ENCODE assay signal across 16 cellular contexts in genomic region chr6:2899596-2899995, GRCh38. TPM values are rescaled to one million over a fixed set of nuclear protein-coding genes. Genes with fewer than 3 reads are reported as not detected.
DNase-seq lines count a peak whose midpoint lies in the region; ATAC-seq, FAIRE-seq and TF ChIP-seq lines count a peak whose summit lies in the region.
"Had no signal": no experiment of that assay in that cellular context is flagged by ENCODE, and none has a peak within 500 bp of the region (broad histone marks: within the 10 kb centered on the region; RNA-seq: fewer than 3 reads in every experiment).

No MANE protein-coding gene starts in this region.

- ATAC-seq in lower lobe of right lung (no peak), HG03135 (IDR thresholded peaks at IDR 0.05; ENCODE audit: unreplicated experiment) (no peak)
- ATAC-seq: heart right ventricle had no signal

- intact Hi-C loops in CD4-positive, alpha-beta memory T cell (cut with micrococcal nuclease), result loop anchor here (1.0 kb wide), 1 partner anchor 8 kb away; no protein-coding TSS in a partner anchor
- intact Hi-C loops in lower lobe of right lung (cut with DNase I), result no loop called here

- H3K9me3 ChIP-seq in CD4-positive, alpha-beta memory T cell (ENCODE audit: control insufficient read depth in 1 of 2, low read length in 2 of 2), result no peaks in the 10 kb centered on the region
- no peaks in the 10 kb centered on the region for H3K9me3 ChIP-seq in lower lobe of right lung
- H3K9me3 ChIP-seq: BLaER1, heart right ventricle had no signal

- peak in 2 of 5 donors; percentile 20 to 75 for DNase-seq in CD4-positive, alpha-beta memory T cell
- DNase-seq in GM18507 (ENCODE audit: extremely low spot score, insufficient read length, low read depth) (no peak), lower lobe of right lung (no peak), NCI-H1694 treated with DMSO at 0.1 percent for 48 hours (lab: John Stamatoyannopoulos, UW) (no peak), germinal center (ENCODE audit: low spot score) (no peak), NCI-H510A (lab: John Stamatoyannopoulos, UW) (no peak)
- peak; percentile 55 for DNase-seq in activated CD4-positive, alpha-beta memory T cell treated with anti-CD3 and anti-CD28 coated beads, Interleukin-2, amount 10 ng/mL, durations not matched to agents 7 days and 5 days
- DNase-seq: GOT3, heart right ventricle, NCI-H146 had no signal

- POLR2A ChIA-PET in CD4-positive, alpha-beta memory T cell (lab: Charles Lee; ENCODE audit: partially characterized antibody), result interaction anchor here (0.9 to 5.9 kb wide), 12 partner anchors 8 to 90 kb away, joined by 3 to 55 read pairs (median 16); partner anchors contain the start of gene SERPINB1
- POLR2A ChIA-PET in activated CD4-positive, alpha-beta memory T cell treated with anti-CD3 and anti-CD28 coated beads, Interleukin-2, amount 10 ng/mL, durations not matched to agents 7 days and 5 days (lab: Charles Lee), result interaction anchor here (1.1 to 4.4 kb wide), 14 partner anchors 8 to 90 kb away, joined by 3 to 30 read pairs (median 5); partner anchors contain the start of gene SERPINB1

- no peak for TF ChIP-seq CTCF in lower lobe of right lung (IDR thresholded peaks at IDR 0.05)

- peaks cover 47% of the 10 kb centered on the region for H3K36me3 ChIP-seq in CD4-positive, alpha-beta memory T cell (ENCODE audit: insufficient read depth, low read length)
- peaks cover 52% of the 10 kb centered on the region for H3K36me3 ChIP-seq in lower lobe of right lung
- H3K36me3 ChIP-seq: BLaER1 had no signal

- H3K36me3 Mint-ChIP-seq in CD4-positive, alpha-beta memory T cell, result peaks cover 60 to 71% of the 10 kb centered on the region in 2 donors
- peaks cover 76% of the 10 kb centered on the region for H3K36me3 Mint-ChIP-seq in activated CD4-positive, alpha-beta memory T cell treated with anti-CD3 and anti-CD28 coated beads, Interleukin-2, amount 10 ng/mL, durations not matched to agents 7 days and 5 days (ENCODE audit: low read depth)

- no peaks in the 10 kb centered on the region for H3K27me3 Mint-ChIP-seq in CD4-positive, alpha-beta memory T cell
- H3K27me3 Mint-ChIP-seq in activated CD4-positive, alpha-beta memory T cell treated with anti-CD3 and anti-CD28 coated beads, Interleukin-2, amount 10 ng/mL, durations not matched to agents 7 days and 5 days, result peaks cover 3% of the 10 kb centered on the region

- peaks cover 45 to 74% (median 58%) of the 10 kb centered on the region in 4 donors for H3K4me1 Mint-ChIP-seq in CD4-positive, alpha-beta memory T cell
- H3K4me1 Mint-ChIP-seq in activated CD4-positive, alpha-beta memory T cell treated with anti-CD3 and anti-CD28 coated beads, Interleukin-2, amount 10 ng/mL, durations not matched to agents 7 days and 5 days, result peaks cover 59% of the 10 kb centered on the region

- peak overlapping the region; percentile 82 for H3K27ac ChIP-seq in CD4-positive, alpha-beta memory T cell (ENCODE audit: low read depth, low read length)
- H3K27ac ChIP-seq in lower lobe of right lung, result peak overlapping the region; percentile 18
- H3K27ac ChIP-seq: BLaER1, SK-N-MC had no signal

- CTCF ChIA-PET in CD4-positive, alpha-beta memory T cell (lab: Charles Lee; ENCODE audit: partially characterized antibody), result interaction anchor here (0.6 to 11.0 kb wide), 8 partner anchors 12 to 125 kb away, joined by 3 to 135 read pairs (median 4); partner anchors contain the start of gene SERPINB1
- CTCF ChIA-PET in activated CD4-positive, alpha-beta memory T cell treated with anti-CD3 and anti-CD28 coated beads, Interleukin-2, amount 10 ng/mL, durations not matched to agents 7 days and 5 days (lab: Charles Lee), result interaction anchor here (0.9 to 2.8 kb wide), 8 partner anchors 8 to 134 kb away, joined by 3 to 17 read pairs (median 6); partner anchors contain the start of genes SERPINB1 and WRNIP1

- H3K4me3 Mint-ChIP-seq in CD4-positive, alpha-beta memory T cell, result peak overlapping the region; percentile 99 to 100 (median 99)
- H3K4me3 Mint-ChIP-seq in activated CD4-positive, alpha-beta memory T cell treated with anti-CD3 and anti-CD28 coated beads, Interleukin-2, amount 10 ng/mL, durations not matched to agents 7 days and 5 days, result peak overlapping the region; percentile 99

- peak; percentile 82 for FAIRE-seq in GM18507 (lab: Jason Lieb, UNC)
- FAIRE-seq: bronchial epithelial cell, endothelial cell of umbilical vein had no signal

- peak overlapping the region in 1 of 2 donors; percentile 12 for H3K4me3 ChIP-seq in CD4-positive, alpha-beta memory T cell (ENCODE audit: low read length in 2 of 2)
- no peak overlapping the region for H3K4me3 ChIP-seq in lower lobe of right lung
- H3K4me3 ChIP-seq: BLaER1, lung, SK-N-MC had no signal

- H3K4me1 ChIP-seq in CD4-positive, alpha-beta memory T cell (ENCODE audit: insufficient read depth, low read length), result peaks cover 62% of the 10 kb centered on the region
- peaks cover 32% of the 10 kb centered on the region for H3K4me1 ChIP-seq in lower lobe of right lung

- H3K9me3 Mint-ChIP-seq in CD4-positive, alpha-beta memory T cell, result no peaks in the 10 kb centered on the region
- H3K9me3 Mint-ChIP-seq in activated CD4-positive, alpha-beta memory T cell treated with anti-CD3 and anti-CD28 coated beads, Interleukin-2, amount 10 ng/mL, durations not matched to agents 7 days and 5 days, result no peaks in the 10 kb centered on the region

- H3K27ac Mint-ChIP-seq in CD4-positive, alpha-beta memory T cell, result peak overlapping the region; percentile 91 to 99 (median 98)
- peak overlapping the region; percentile 82 for H3K27ac Mint-ChIP-seq in activated CD4-positive, alpha-beta memory T cell treated with anti-CD3 and anti-CD28 coated beads, Interleukin-2, amount 10 ng/mL, durations not matched to agents 7 days and 5 days

- no peaks in the 10 kb centered on the region for H3K27me3 ChIP-seq in CD4-positive, alpha-beta memory T cell (ENCODE audit: insufficient read depth, low read length)
- no peaks in the 10 kb centered on the region for H3K27me3 ChIP-seq in lower lobe of right lung (ENCODE audit: low read depth)
- H3K27me3 ChIP-seq: heart right ventricle had no signal

RNA-seq across cellular contexts. Expression of gene SERPINB9, which starts 3.5 kb away (rescaled TPM):
- total RNA-seq in CD4-positive, alpha-beta memory T cell, result 10 to 100 TPM; 83.2 to 88.5 TPM
- 10 to 100 TPM; 20.4 to 41.0 TPM for polyA plus RNA-seq in CD4-positive, alpha-beta memory T cell
- 10 to 100 TPM; 50.0 to 51.3 TPM for total RNA-seq in activated CD4-positive, alpha-beta memory T cell treated with anti-CD3 and anti-CD28 coated beads, Interleukin-2, amount 10 ng/mL, durations not matched to agents 7 days and 5 days
- 12.8 TPM for total RNA-seq in lower lobe of right lung

RNA-seq across cellular contexts. Expression of gene SERPINB1, which starts 57.9 kb away (rescaled TPM):
- 10 to 100 TPM; 56.7 to 58.0 TPM for total RNA-seq in CD4-positive, alpha-beta memory T cell
- 100 to 1,000 TPM; 126 to 159 TPM for polyA plus RNA-seq in CD4-positive, alpha-beta memory T cell
- 10 to 100 TPM; 85.0 to 86.5 TPM for total RNA-seq in activated CD4-positive, alpha-beta memory T cell treated with anti-CD3 and anti-CD28 coated beads, Interleukin-2, amount 10 ng/mL, durations not matched to agents 7 days and 5 days
- 125 TPM for total RNA-seq in lower lobe of right lung
